Comparison of ENCODE assay signal across 7 cellular contexts in genomic region chr20:19646963-19647362, GRCh38.
"Had no signal": no experiment of that assay in that cellular context is flagged by ENCODE, and none has a peak within 500 bp of the region (broad histone marks: within the 10 kb centered on the region; RNA-seq: fewer than 3 reads in every experiment).

No MANE protein-coding gene starts in this region.

- ATAC-seq: GM12878 had no signal

- FAIRE-seq: G401.6, GM12878, GM12892, GM18507, GM19239 had no signal

- DNase-seq: GDM1, GF-D8 had no signal

- H3K4me3 ChIP-seq: GM12878 had no signal
